Comparison of ENCODE assay signal across 17 cellular contexts in genomic region chr2:131120815-131121317, GRCh38. TPM values are rescaled to one million over a fixed set of nuclear protein-coding genes. Genes with fewer than 3 reads are reported as not detected.
A peak's percentile ranks its signal among the peaks of the same experiment; 100 is the strongest.
DNase-seq lines count a peak whose midpoint lies in the region; ATAC-seq and TF ChIP-seq lines count a peak whose summit lies in the region.
"Had no signal": no experiment of that assay in that cellular context is flagged by ENCODE, and none has a peak within 500 bp of the region (broad histone marks: within the 10 kb centered on the region; RNA-seq: fewer than 3 reads in every experiment).

No MANE protein-coding gene starts in this region.

- H3K27ac Mint-ChIP-seq in activated CD4-positive, alpha-beta T cell treated with anti-CD3 and anti-CD28 coated beads, Interleukin-2, amount 10 ng/mL, durations not matched to agents 24 days and 14 days, result peak overlapping the region; percentile 69
- H3K27ac Mint-ChIP-seq in H9, result peak overlapping the region; percentile 5 to 50 (median 12); a peak in 4 of 7 replicates
- H3K27ac Mint-ChIP-seq in chondrocyte (ENCODE audit: unreplicated experiment), result peak overlapping the region; percentile 67
- peak overlapping the region; percentile 53 for H3K27ac Mint-ChIP-seq in progenitor cell of endocrine pancreas

- H3K79me2 ChIP-seq in H9 (ENCODE audit: insufficient read depth, low read length), result peaks cover 19% of the 10 kb centered on the region; the same call in 1 of the 2 replicates

- H2BK15ac ChIP-seq in H9 (ENCODE audit: low read depth, low read length), result no peak overlapping the region

- H3K27me3 Mint-ChIP-seq in activated CD4-positive, alpha-beta T cell treated with anti-CD3 and anti-CD28 coated beads, Interleukin-2, amount 10 ng/mL, durations not matched to agents 24 days and 14 days, result no peaks in the 10 kb centered on the region
- H3K27me3 Mint-ChIP-seq in H9 (ENCODE audit: low read depth) (no peaks in the 10 kb centered on the region; the same call in 1 of the 2 replicates), chondrocyte (ENCODE audit: low read depth) (no peaks in the 10 kb centered on the region), progenitor cell of endocrine pancreas (no peaks in the 10 kb centered on the region)

- H3K4me3 Mint-ChIP-seq in activated CD4-positive, alpha-beta T cell treated with anti-CD3 and anti-CD28 coated beads, Interleukin-2, amount 10 ng/mL, durations not matched to agents 24 days and 14 days, result no peak overlapping the region
- H3K4me3 Mint-ChIP-seq in H9, result no peak overlapping the region; a peak in 1 of 5 replicates
- H3K4me3 Mint-ChIP-seq in chondrocyte (ENCODE audit: unreplicated experiment), result no peak overlapping the region
- H3K4me3 Mint-ChIP-seq in progenitor cell of endocrine pancreas (ENCODE audit: low read depth), result no peak overlapping the region

- no peak overlapping the region for H2BK5ac ChIP-seq in H9 (ENCODE audit: insufficient read length, low read length)

- peaks cover 3% of the 10 kb centered on the region for H3K79me1 ChIP-seq in H9 (ENCODE audit: insufficient read depth, low read depth, low read length, poor library complexity, severe bottlenecking)

- H3K4me1 Mint-ChIP-seq in activated CD4-positive, alpha-beta T cell treated with anti-CD3 and anti-CD28 coated beads, Interleukin-2, amount 10 ng/mL, durations not matched to agents 24 days and 14 days, result peaks cover 3% of the 10 kb centered on the region
- H3K4me1 Mint-ChIP-seq in H9 (peaks cover 6 to 8% of the 10 kb centered on the region in 2 experiments; a peak in 3 of 4 replicates), chondrocyte (ENCODE audit: low read depth) (peaks cover 6% of the 10 kb centered on the region), progenitor cell of endocrine pancreas (ENCODE audit: low read depth) (peaks cover 2% of the 10 kb centered on the region)

- H3K4ac ChIP-seq in H9 (ENCODE audit: low read depth, low read length), result no peak overlapping the region

- no peak overlapping the region for H3K23ac ChIP-seq in H9 (ENCODE audit: insufficient read length, low read depth, low read length)

- H4K8ac ChIP-seq in H9 (replicated peaks; ENCODE audit: insufficient read length, low read depth, low read length), result no peak overlapping the region

- H2BK120ac ChIP-seq in H9 (ENCODE audit: low read depth, low read length, poor library complexity, severe bottlenecking), result no peak overlapping the region

- no peak overlapping the region for H3K27ac ChIP-seq in H9 (ENCODE audit: insufficient read length, low read depth, low read length)
- H3K27ac ChIP-seq: BLaER1 had no signal

- no peaks in the 10 kb centered on the region for H3K9me3 ChIP-seq in H9 (ENCODE audit: control insufficient read depth, low read depth, low read length)

- no peak for DNase-seq in activated CD4-positive, alpha-beta T cell treated with anti-CD3 and anti-CD28 coated beads, Interleukin-2, amount 10 ng/mL, durations not matched to agents 24 days and 14 days
- DNase-seq in activated CD4-positive, alpha-beta T cell treated with anti-CD3 and anti-CD28 coated beads, Interleukin-2, amount 50 U/mL, for 48 hours, result no peak
- no peak for DNase-seq in H9
- no peak for DNase-seq in chondrocyte (ENCODE audit: low spot score)
- DNase-seq in progenitor cell of endocrine pancreas (ENCODE audit: low spot score, unreplicated experiment), result no peak
- DNase-seq: 8988T, DMS153, HCEC 1CT, Kasumi-1, NCI-H1417 treated with DMSO at 0.1 percent for 48 hours, NCI-H2029, NCI-H510A, SHP77 treated with DMSO at 0.1 percent for 48 hours had no signal

- no CpG with 5 or more reads among the region's 12 CpGs for WGBS in H9 (ENCODE audit: extremely low coverage, insufficient read length, low lambda C conversion rate)

- no peak overlapping the region for H3K56ac ChIP-seq in H9 (ENCODE audit: insufficient read length, low read depth, low read length)

- no peak overlapping the region for H3K9ac ChIP-seq in H9 (ENCODE audit: extremely low read depth, insufficient read length, low read length)
- H3K9ac ChIP-seq: BLaER1 had no signal

- ATAC-seq in HG02678 (IDR thresholded peaks at IDR 0.05; ENCODE audit: unreplicated experiment) (no peak), HG02571 (IDR thresholded peaks at IDR 0.05; ENCODE audit: unreplicated experiment) (no peak), GM19351 (IDR thresholded peaks at IDR 0.05; ENCODE audit: unreplicated experiment) (no peak)

- H3K14ac ChIP-seq in H9 (ENCODE audit: insufficient read depth, low read length), result no peak overlapping the region

- H3K18ac ChIP-seq in H9 (ENCODE audit: insufficient read length, low read depth, low read length), result no peak overlapping the region

- no peaks in the 10 kb centered on the region for H3K4me1 ChIP-seq in H9 (ENCODE audit: insufficient read depth, low read length)
- H3K4me1 ChIP-seq: BLaER1 had no signal

- no peaks in the 10 kb centered on the region for H3K9me3 Mint-ChIP-seq in activated CD4-positive, alpha-beta T cell treated with anti-CD3 and anti-CD28 coated beads, Interleukin-2, amount 10 ng/mL, durations not matched to agents 24 days and 14 days
- H3K9me3 Mint-ChIP-seq in H9 (no peaks in the 10 kb centered on the region; a peak in 1 of 5 replicates), chondrocyte (ENCODE audit: low read depth) (no peaks in the 10 kb centered on the region), progenitor cell of endocrine pancreas (ENCODE audit: low read depth) (no peaks in the 10 kb centered on the region)

- no peak overlapping the region for H3K4me2 ChIP-seq in H9 (ENCODE audit: insufficient read depth, insufficient read length, low read length)
- H3K4me2 ChIP-seq: BLaER1 had no signal

- intact Hi-C loops in activated CD4-positive, alpha-beta T cell treated with anti-CD3 and anti-CD28 coated beads, Interleukin-2, amount 10 ng/mL, durations not matched to agents 24 days and 14 days (cut with micrococcal nuclease), result no loop called here

- no peak overlapping the region for H2AK5ac ChIP-seq in H9 (ENCODE audit: insufficient read length, low read length)

- no peaks in the 10 kb centered on the region for H3K23me2 ChIP-seq in H9 (ENCODE audit: insufficient read length, low read depth, low read length, poor library complexity, severe bottlenecking)

- H4K20me1 ChIP-seq in H9 (ENCODE audit: control insufficient read depth, insufficient read depth, insufficient read length), result no peaks in the 10 kb centered on the region

- no peak overlapping the region for H2AFZ ChIP-seq in H9 (ENCODE audit: low read length)

- H4K5ac ChIP-seq in H9 (ENCODE audit: insufficient read length, low read depth, low read length), result no peak overlapping the region

- no peak overlapping the region for H3T11ph ChIP-seq in H9 (ENCODE audit: low read length)

- no peak overlapping the region for H2BK12ac ChIP-seq in H9 (ENCODE audit: insufficient read length, low read depth, low read length)

- H2BK20ac ChIP-seq in H9 (ENCODE audit: low read depth, low read length, poor library complexity, severe bottlenecking), result no peak overlapping the region

- H3K36me3 Mint-ChIP-seq in activated CD4-positive, alpha-beta T cell treated with anti-CD3 and anti-CD28 coated beads, Interleukin-2, amount 10 ng/mL, durations not matched to agents 24 days and 14 days (ENCODE audit: low read depth), result peaks cover 48% of the 10 kb centered on the region
- peaks cover 30 to 41% (median 37%) of the 10 kb centered on the region in 3 experiments for H3K36me3 Mint-ChIP-seq in H9 (ENCODE audit: insufficient read depth in 1 of 3, low read depth in 3 of 3)
- H3K36me3 Mint-ChIP-seq in chondrocyte (ENCODE audit: low read depth), result peaks cover 15% of the 10 kb centered on the region
- peaks cover 14% of the 10 kb centered on the region for H3K36me3 Mint-ChIP-seq in progenitor cell of endocrine pancreas (ENCODE audit: insufficient read depth)

- no peak overlapping the region for H4K91ac ChIP-seq in H9 (ENCODE audit: insufficient read length, low read depth, low read length)

- TF ChIP-seq CTCF in H9 (conservative IDR thresholded peaks at IDR 0.05) (no peak), chondrocyte (IDR thresholded peaks at IDR 0.05) (no peak), progenitor cell of endocrine pancreas (IDR thresholded peaks at IDR 0.05; ENCODE audit: unreplicated experiment) (no peak)

- no peaks in the 10 kb centered on the region for H3K27me3 ChIP-seq in H9 (ENCODE audit: insufficient read depth, low read length)
- H3K27me3 ChIP-seq: BLaER1 had no signal

RNA-seq across cellular contexts. Expression of gene PLEKHB2, which starts 15.7 kb away (rescaled TPM):
- 62.4 and 66.7 TPM in 2 replicates for total RNA-seq in activated CD4-positive, alpha-beta T cell treated with anti-CD3 and anti-CD28 coated beads, Interleukin-2, amount 10 ng/mL, durations not matched to agents 24 days and 14 days
- total RNA-seq in H9 (2021) (55.9 TPM in 2 replicates), chondrocyte (44.5 to 60.6 TPM (median 57.7 TPM) in 3 replicates), progenitor cell of endocrine pancreas (38.8 and 40.9 TPM in 2 replicates)

RNA-seq across cellular contexts. Expression of gene FAM168B, which starts 27.6 kb away (rescaled TPM):
- 82.3 and 85.6 TPM in 2 replicates for total RNA-seq in activated CD4-positive, alpha-beta T cell treated with anti-CD3 and anti-CD28 coated beads, Interleukin-2, amount 10 ng/mL, durations not matched to agents 24 days and 14 days
- total RNA-seq in H9 (2021) (75.1 and 81.4 TPM in 2 replicates), chondrocyte (94.9 to 118 TPM (median 111 TPM) in 3 replicates), progenitor cell of endocrine pancreas (106 and 111 TPM in 2 replicates)

Comparison
In these comparisons a context has a peak if more than half of its experiments do, and no peak if none do; other contexts are left out.
1. H3K27ac Mint-ChIP-seq: peak in every context shown above with its lines; median percentile 69 in activated CD4-positive, alpha-beta T cell treated with anti-CD3 and anti-CD28 coated beads, Interleukin-2, amount 10 ng/mL, durations not matched to agents 24 days and 14 days; 67 in chondrocyte; 53 in progenitor cell of endocrine pancreas; 12 in H9.